16 cellular contexts compared by ENCODE assay signal in genomic region chr1:51301844-51302162, GRCh38. TPM values are rescaled to one million over a fixed set of nuclear protein-coding genes. Genes with fewer than 3 reads are reported as not detected.
DNase-seq lines count a peak whose midpoint lies in the region; ATAC-seq and TF ChIP-seq lines count a peak whose summit lies in the region.
"Had no signal": no experiment of that assay in that cellular context is flagged by ENCODE, and none has a peak within 500 bp of the region (broad histone marks: within the 10 kb centered on the region; RNA-seq: fewer than 3 reads in every experiment).

No MANE protein-coding gene starts in this region.

- no peaks in the 10 kb centered on the region for H3K9me3 Mint-ChIP-seq in stimulated activated naive CD8-positive, alpha-beta T cell treated with anti-CD3 and anti-CD28 coated beads, Interleukin-15, amount 100 ng/mL, for 72 hours
- H3K9me3 Mint-ChIP-seq in endodermal cell: peaks cover 29% of the 10 kb centered on the region

- peak overlapping the region; percentile 38; the same call in 1 of the 2 replicates for H3K27ac ChIP-seq in WERI-Rb-1
- no peak overlapping the region for H3K27ac ChIP-seq in endodermal cell (ENCODE audit: low read depth, low read length)
- no peak overlapping the region for H3K27ac ChIP-seq in smooth muscle cell (ENCODE audit: low read depth)
- H3K27ac ChIP-seq in adrenal gland: no peak overlapping the region
- H3K27ac ChIP-seq: A549, PC-9 had no signal

- H3K79me2 ChIP-seq in smooth muscle cell (ENCODE audit: low read depth): no peaks in the 10 kb centered on the region

- H3K27me3 ChIP-seq in WERI-Rb-1 (ENCODE audit: insufficient read depth, low read depth, severe bottlenecking) (no peaks in the 10 kb centered on the region), endodermal cell (ENCODE audit: control insufficient read depth, insufficient read depth, low read length, poor library complexity, severe bottlenecking) (no peaks in the 10 kb centered on the region), smooth muscle cell (ENCODE audit: low read depth) (no peaks in the 10 kb centered on the region), adrenal gland (no peaks in the 10 kb centered on the region)

- TF ChIP-seq CTCF in WERI-Rb-1 (IDR thresholded peaks at IDR 0.05; ENCODE audit: low read depth, low read length) (no peak), endodermal cell (conservative IDR thresholded peaks at IDR 0.05) (no peak), smooth muscle cell (IDR thresholded peaks at IDR 0.05; ENCODE audit: borderline replicate concordance, insufficient read depth, poor library complexity, severe bottlenecking) (no peak), adrenal gland (IDR thresholded peaks at IDR 0.05) (no peak)

- peaks cover 51% of the 10 kb centered on the region for H3K4me1 Mint-ChIP-seq in stimulated activated naive CD8-positive, alpha-beta T cell treated with anti-CD3 and anti-CD28 coated beads, Interleukin-15, amount 100 ng/mL, for 72 hours
- H3K4me1 Mint-ChIP-seq in endodermal cell: peaks cover 12% of the 10 kb centered on the region

- peak; percentile 9 for ATAC-seq in stimulated activated naive CD8-positive, alpha-beta T cell treated with anti-CD3 and anti-CD28 coated beads, Interleukin-15, amount 100 ng/mL, for 72 hours
- no peak for ATAC-seq in stimulated activated naive CD8-positive, alpha-beta T cell treated with anti-CD3 and anti-CD28 coated beads, Interleukin-15, Interleukin-2, amounts not matched to agents 100 U/mL and 50 U/mL, for 24 hours
- ATAC-seq in HG02870 (IDR thresholded peaks at IDR 0.05; ENCODE audit: unreplicated experiment): peak; percentile 38
- ATAC-seq: A549, HCT116 had no signal

- H3K27me3 Mint-ChIP-seq in stimulated activated naive CD8-positive, alpha-beta T cell treated with anti-CD3 and anti-CD28 coated beads, Interleukin-15, amount 100 ng/mL, for 72 hours: no peaks in the 10 kb centered on the region
- H3K27me3 Mint-ChIP-seq in endodermal cell (ENCODE audit: insufficient read depth): peaks cover 10% of the 10 kb centered on the region

- intact Hi-C loops in adrenal gland (cut with DNase I): no loop called here

- peak overlapping the region in 1 of 2 donors; percentile 29 for H3K27ac Mint-ChIP-seq in stimulated activated naive CD8-positive, alpha-beta T cell treated with anti-CD3 and anti-CD28 coated beads, Interleukin-15, amount 100 ng/mL, for 72 hours
- no peak overlapping the region for H3K27ac Mint-ChIP-seq in endodermal cell

- peaks cover 17% of the 10 kb centered on the region for H3K36me3 Mint-ChIP-seq in endodermal cell (ENCODE audit: low read depth)

- H3K9me3 ChIP-seq in WERI-Rb-1 (ENCODE audit: severe bottlenecking) (peaks cover 10% of the 10 kb centered on the region), endodermal cell (ENCODE audit: control insufficient read depth, low read length) (peaks cover 25% of the 10 kb centered on the region), smooth muscle cell (replicated peaks; ENCODE audit: low read depth) (no peaks in the 10 kb centered on the region), adrenal gland (replicated peaks in 1 of 3) (no peaks in the 10 kb centered on the region)
- H3K9me3 ChIP-seq: A549, Caco-2 had no signal

- TF ChIP-seq POLR2A in adrenal gland (IDR thresholded peaks at IDR 0.05): no peak

- no peaks in the 10 kb centered on the region for H4K20me1 ChIP-seq in smooth muscle cell (ENCODE audit: low read depth)

- H3K9ac ChIP-seq in endodermal cell (ENCODE audit: extremely low read depth, low read length, poor library complexity, severe bottlenecking) (no peak overlapping the region), smooth muscle cell (ENCODE audit: low read depth) (no peak overlapping the region)

- H3K4me1 ChIP-seq in endodermal cell (ENCODE audit: control insufficient read depth, insufficient read depth, low read length) (peaks cover 11% of the 10 kb centered on the region), smooth muscle cell (ENCODE audit: low read depth) (no peaks in the 10 kb centered on the region), adrenal gland (replicated peaks in 1 of 2) (peaks cover 0 to 4% of the 10 kb centered on the region in 2 donors)

- no peak overlapping the region for H3K4me3 Mint-ChIP-seq in stimulated activated naive CD8-positive, alpha-beta T cell treated with anti-CD3 and anti-CD28 coated beads, Interleukin-15, amount 100 ng/mL, for 72 hours
- no peak overlapping the region for H3K4me3 Mint-ChIP-seq in endodermal cell

- H3K4me3 ChIP-seq in WERI-Rb-1 (ENCODE audit: low read depth, low read length) (no peak overlapping the region), endodermal cell (ENCODE audit: low read length) (no peak overlapping the region), smooth muscle cell (no peak overlapping the region), adrenal gland (no peak overlapping the region)
- H3K4me3 ChIP-seq: A549, PC-9 had no signal

- peaks cover 13% of the 10 kb centered on the region for H3K36me3 ChIP-seq in WERI-Rb-1
- H3K36me3 ChIP-seq in endodermal cell (ENCODE audit: control insufficient read depth, insufficient read depth, low read length): no peaks in the 10 kb centered on the region
- H3K36me3 ChIP-seq in smooth muscle cell (ENCODE audit: low read depth): no peaks in the 10 kb centered on the region
- no peaks in the 10 kb centered on the region for H3K36me3 ChIP-seq in adrenal gland (replicated peaks in 1 of 2)

- no peaks in the 10 kb centered on the region for H3F3A ChIP-seq in smooth muscle cell (ENCODE audit: low read depth)

- no peak overlapping the region for H2AFZ ChIP-seq in smooth muscle cell (ENCODE audit: low read depth)
- H2AFZ ChIP-seq: PC-9 had no signal

- no peak overlapping the region for H3K4me2 ChIP-seq in smooth muscle cell
- H3K4me2 ChIP-seq: A549, PC-9 had no signal

- 75 to 97% methylated on average over 3 of the region's 3 CpGs for WGBS in endodermal cell (ENCODE audit: insufficient coverage in 1 of 2, insufficient read length in 1 of 2), 2 experiments
- WGBS in smooth muscle cell (ENCODE audit: low lambda C conversion rate): 87% methylated on average over 3 of the region's 3 CpGs
- 75 to 87% (median 84%) methylated on average over 3 of the region's 3 CpGs for WGBS in adrenal gland, 4 donors

- no peak for DNase-seq in stimulated activated naive CD8-positive, alpha-beta T cell treated with anti-CD3 and anti-CD28 coated beads, Interleukin-15, amount 100 ng/mL, for 72 hours
- DNase-seq in stimulated activated naive CD8-positive, alpha-beta T cell treated with anti-CD3 and anti-CD28 coated beads, Interleukin-15, Interleukin-2, amounts not matched to agents 100 U/mL and 50 U/mL, for 24 hours: no peak
- DNase-seq in WERI-Rb-1: peak; percentile 29
- DNase-seq in NCI-H510A (lab: John Stamatoyannopoulos, UW): no peak
- DNase-seq in endodermal cell: no peak
- no peak for DNase-seq in smooth muscle cell (lab: John Stamatoyannopoulos, UW; ENCODE audit: unreplicated experiment)
- DNase-seq in adrenal gland: no peak
- DNase-seq: Caco-2, MM.1S, NCI-H1105, NCI-H187 treated with DMSO at 0.1 percent for 48 hours, NCI-H526, PC-9 had no signal

RNA-seq across cellular contexts. Expression of gene TTC39A, which starts 28.6 kb away (rescaled TPM):
- total RNA-seq in endodermal cell (10 to 100 TPM; 12.8 to 20.7 TPM), smooth muscle cell (2.2 and 3.5 TPM in 2 replicates), adrenal gland (10 to 100 TPM in 7 of 8 donors, 1 to 10 TPM in 1; 8.1 to 44.8 (median 24.3) TPM)
- polyA plus RNA-seq in endodermal cell (2013, experiment 1 of 2): 2.1 TPM
- polyA plus RNA-seq in endodermal cell (2013, experiment 2 of 2): 4.3 TPM
- polyA plus RNA-seq in smooth muscle cell (0.27 and 7.4 TPM in 2 replicates), adrenal gland (1 to 10 TPM; 4.7 to 8.7 (median 5.9) TPM)
